ENCODE assay signal across 28 cellular contexts in the genomic region with DNA sequence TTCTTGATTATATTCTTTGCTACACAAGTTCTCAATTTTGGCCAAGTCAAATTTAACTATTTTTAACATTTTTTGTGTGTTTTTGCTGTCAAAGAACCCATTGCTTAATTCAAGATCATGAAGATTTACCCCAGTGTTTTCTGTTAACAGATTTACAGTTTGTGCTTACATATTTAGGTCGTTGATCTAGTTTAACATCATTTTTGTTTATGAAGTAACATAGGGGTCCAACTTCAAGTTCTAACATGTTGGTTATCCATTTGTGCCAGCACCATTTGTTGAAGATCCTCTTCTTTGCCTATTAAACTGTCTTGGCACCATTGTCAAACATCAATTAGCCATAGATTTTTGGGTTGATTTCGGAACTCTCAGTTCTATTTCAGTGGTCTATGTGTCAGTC.
"Had no signal": no experiment of that assay in that cellular context is flagged by ENCODE, and none has a peak within 500 bp of the region (broad histone marks: within the 10 kb centered on the region; RNA-seq: fewer than 3 reads in every experiment).

No MANE protein-coding gene starts in this region.

- H2AFZ ChIP-seq: hepatocyte had no signal

- H3K27me3 ChIP-seq: colonic mucosa, dorsolateral prefrontal cortex, esophagus muscularis mucosa, gastrocnemius medialis, gastroesophageal sphincter, heart left ventricle, heart right ventricle, hepatocyte had no signal

- H3K4me1 ChIP-seq: colonic mucosa, esophagus muscularis mucosa, esophagus squamous epithelium, foreskin keratinocyte, gastrocnemius medialis, gastroesophageal sphincter had no signal

- DNase-seq: colonic mucosa; cortex of kidney; dermis blood vessel endothelial cell; dorsolateral prefrontal cortex; effector CD4-positive, alpha-beta T cell; effector CD8-positive, alpha-beta T cell; effector memory CD4-positive, alpha-beta T cell; effector memory CD8-positive, alpha-beta T cell; endodermal cell; erythroblast; esophagus squamous epithelium; foreskin fibroblast; foreskin keratinocyte; foreskin melanocyte; gastrocnemius medialis; glutamatergic neuron; head of caudate nucleus; heart left ventricle; heart right ventricle had no signal

- H3K27ac ChIP-seq: colonic mucosa, coronary artery, dorsolateral prefrontal cortex, epithelial cell of prostate, esophagus muscularis mucosa, esophagus squamous epithelium, foreskin keratinocyte, gastrocnemius medialis, gastroesophageal sphincter, heart left ventricle, heart right ventricle, hepatocyte had no signal

- ATAC-seq: effector memory CD8-positive, alpha-beta T cell; esophagus mucosa; foreskin keratinocyte; gastrocnemius medialis; gastroesophageal sphincter; heart left ventricle; heart right ventricle had no signal

- H3K36me3 ChIP-seq: colonic mucosa, esophagus muscularis mucosa, esophagus squamous epithelium, gastrocnemius medialis, gastroesophageal sphincter, heart left ventricle, heart right ventricle had no signal

- H3K79me2 ChIP-seq: hepatocyte had no signal

- FAIRE-seq: colon, endothelial cell of umbilical vein, frontal cortex had no signal

- H3K4me2 ChIP-seq: hepatocyte had no signal

- H3K4me3 ChIP-seq: colonic mucosa, coronary artery, dorsolateral prefrontal cortex, esophagus muscularis mucosa, esophagus squamous epithelium, gastrocnemius medialis, gastroesophageal sphincter, heart left ventricle, heart right ventricle, hepatocyte had no signal

- H3K9me3 ChIP-seq: colonic mucosa, esophagus squamous epithelium, gastrocnemius medialis had no signal
